Comparison of ENCODE assay signal across 7 cellular contexts in the genomic region with DNA sequence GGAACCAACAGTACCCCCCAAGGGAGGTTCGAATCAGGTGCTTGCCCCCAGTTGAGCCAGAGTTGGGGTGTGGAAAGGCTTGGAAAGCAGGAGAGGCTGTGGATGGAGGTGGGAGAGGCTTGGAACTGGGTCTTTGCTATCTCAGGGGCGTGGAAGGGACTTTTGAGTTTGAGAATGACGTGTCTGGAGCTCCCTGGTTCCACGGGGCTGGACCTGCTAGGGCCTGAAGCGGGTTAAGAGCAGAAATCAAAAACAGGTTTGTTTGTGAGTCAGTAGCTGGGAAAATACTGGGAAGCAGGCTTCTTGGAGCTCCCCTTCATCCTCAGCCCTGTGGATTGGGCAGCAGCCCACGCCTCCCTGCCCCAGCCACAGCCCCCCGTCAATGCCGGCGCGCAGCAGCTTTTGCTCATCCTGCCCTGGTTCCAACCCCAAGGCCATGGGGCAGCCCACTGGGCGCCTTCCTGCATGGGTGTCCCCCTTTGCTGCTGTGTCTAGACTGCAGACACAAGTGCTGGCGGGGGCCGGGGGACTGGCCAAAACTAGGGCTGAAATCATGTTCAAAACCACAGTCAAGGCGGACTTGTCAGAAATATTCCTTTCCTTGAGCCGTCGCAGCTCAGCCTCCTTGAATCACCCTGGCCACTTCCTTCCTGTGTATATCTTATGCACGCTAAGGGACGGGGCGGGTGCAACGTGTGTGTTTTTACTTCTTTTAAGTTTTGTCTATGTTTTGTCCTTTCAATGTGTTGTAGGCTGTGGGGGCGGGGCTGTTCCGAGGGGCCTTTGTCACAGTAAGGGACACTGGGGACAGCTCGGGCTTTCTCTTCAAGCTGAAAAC.
A peak's percentile ranks its signal among the peaks of the same experiment; 100 is the strongest.
DNase-seq lines count a peak whose midpoint lies in the region; ATAC-seq, FAIRE-seq and TF ChIP-seq lines count a peak whose summit lies in the region.

No MANE protein-coding gene starts in this region.

- CTCF ChIA-PET in activated B cell treated with CpG ODN at 0.5 μM for 24 hours (lab: Charles Lee), result interaction anchor here (0.6 to 9.2 kb wide), 30 partner anchors 9 to 305 kb away, joined by 3 to 226 read pairs (median 5); a partner anchor contains a TSS

- H3K27me3 ChIP-seq in bronchial epithelial cell (ENCODE audit: control insufficient read depth, insufficient read depth, low read length), result no peaks in the 10 kb centered on the region

- peak; percentile 58 for DNase-seq in GM19240 (ENCODE audit: insufficient read length, low spot score)
- DNase-seq in activated B cell treated with CpG ODN at 0.5 μM for 24 hours, result peak; percentile 56
- peak; percentile 88 for DNase-seq in bronchial epithelial cell (ENCODE audit: low read depth)
- DNase-seq in naive B cell, result peak; percentile 55
- peak; percentile 84 for DNase-seq in stimulated activated naive CD4-positive, alpha-beta T cell treated with Interleukin-2 at 50 U/mL for 16 hours (lab: John Stamatoyannopoulos, UW)
- DNase-seq in NCI-H1417 treated with DMSO at 0.1 percent for 48 hours (lab: John Stamatoyannopoulos, UW), result no peak

- H3K9me3 Mint-ChIP-seq in activated B cell treated with CpG ODN at 0.5 μM for 24 hours (no peaks in the 10 kb centered on the region), naive B cell (no peaks in the 10 kb centered on the region)

- no peaks in the 10 kb centered on the region for H3K27me3 Mint-ChIP-seq in activated B cell treated with CpG ODN at 0.5 μM for 24 hours
- no peaks in the 10 kb centered on the region for H3K27me3 Mint-ChIP-seq in naive B cell

- FAIRE-seq in bronchial epithelial cell (lab: Jason Lieb, UNC), result no peak

- H3K36me3 Mint-ChIP-seq in activated B cell treated with CpG ODN at 0.5 μM for 24 hours (ENCODE audit: low read depth) (no peaks in the 10 kb centered on the region), naive B cell (no peaks in the 10 kb centered on the region)

- peaks cover 62% of the 10 kb centered on the region for H3K4me1 Mint-ChIP-seq in activated B cell treated with CpG ODN at 0.5 μM for 24 hours
- H3K4me1 Mint-ChIP-seq in naive B cell, result peaks cover 49 to 65% (median 62%) of the 10 kb centered on the region in 3 donors

- H3K4me3 ChIP-seq in bronchial epithelial cell (ENCODE audit: low read depth, low read length), result no peak overlapping the region

- ATAC-seq in HG03442 (IDR thresholded peaks at IDR 0.05; ENCODE audit: unreplicated experiment) (peak; percentile 34), activated B cell treated with CpG ODN at 0.5 μM for 24 hours (ENCODE audit: low read depth) (peak; percentile 60), naive B cell (ENCODE audit: low read depth in 2 of 2) (peak; percentile 47)

- peak overlapping the region; percentile 91 for H3K27ac Mint-ChIP-seq in activated B cell treated with CpG ODN at 0.5 μM for 24 hours
- peak overlapping the region; percentile 95 to 99 (median 96) for H3K27ac Mint-ChIP-seq in naive B cell

- H3K4me3 Mint-ChIP-seq in activated B cell treated with CpG ODN at 0.5 μM for 24 hours (peak overlapping the region; percentile 80), naive B cell (peak overlapping the region; percentile 68 to 94 (median 87))

- no peak for TF ChIP-seq CTCF in activated B cell treated with CpG ODN at 0.5 μM for 24 hours (IDR thresholded peaks at IDR 0.05)
- TF ChIP-seq CTCF in bronchial epithelial cell (IDR thresholded peaks at IDR 0.05; ENCODE audit: insufficient read depth, low read length, severe bottlenecking), result no peak

- intact Hi-C loops in activated B cell treated with CpG ODN at 0.5 μM for 24 hours (cut with micrococcal nuclease), result loop anchor here (1.0 to 2.0 kb wide), 11 partner anchors 40 to 234 kb away; a partner anchor contains a TSS

- POLR2A ChIA-PET in activated B cell treated with CpG ODN at 0.5 μM for 24 hours (lab: Charles Lee), result interaction anchor here (0.6 to 5.8 kb wide), 34 partner anchors 8 to 643 kb away, joined by 3 to 125 read pairs (median 4); a partner anchor contains a TSS

- H3K36me3 ChIP-seq in bronchial epithelial cell (ENCODE audit: control insufficient read depth, insufficient read depth, low read length), result no peaks in the 10 kb centered on the region
